Comparison of ENCODE assay signal across 8 cellular contexts in genomic region chr3:138180375-138181029, GRCh38. TPM values are rescaled to one million over a fixed set of nuclear protein-coding genes. Genes with fewer than 3 reads are reported as not detected.
A peak's percentile ranks its signal among the peaks of the same experiment; 100 is the strongest.
DNase-seq lines count a peak whose midpoint lies in the region; ATAC-seq and TF ChIP-seq lines count a peak whose summit lies in the region.

No MANE protein-coding gene starts in this region.

- TF ChIP-seq EP300 in SK-N-SH (IDR thresholded peaks at IDR 0.05; ENCODE audit: borderline replicate concordance in 1 of 2, low read depth in 1 of 2, low read length in 1 of 2): no peak

- H3K9me3 ChIP-seq in HAP-1: no peaks in the 10 kb centered on the region
- no peaks in the 10 kb centered on the region for H3K9me3 ChIP-seq in SK-N-SH
- H3K9me3 ChIP-seq in ascending aorta: no peaks in the 10 kb centered on the region

- no peaks in the 10 kb centered on the region for H3K79me2 ChIP-seq in SK-N-SH (ENCODE audit: insufficient read depth)

- WGBS in SK-N-SH (ENCODE audit: low lambda C conversion rate): 12% methylated on average over 2 of the region's 2 CpGs

- TF ChIP-seq RAD21 in SK-N-SH (IDR thresholded peaks at IDR 0.05; ENCODE audit: low read length): peak; percentile 82

- H3K9me2 ChIP-seq in SK-N-SH: no peaks in the 10 kb centered on the region

- no peaks in the 10 kb centered on the region for H3K36me3 ChIP-seq in HAP-1 (replicated peaks)
- no peaks in the 10 kb centered on the region for H3K36me3 ChIP-seq in SK-N-SH (replicated peaks in 1 of 2; ENCODE audit: control insufficient read depth in 1 of 2, insufficient read depth in 2 of 2, low read length in 1 of 2)
- no peaks in the 10 kb centered on the region for H3K36me3 ChIP-seq in ascending aorta

- ATAC-seq in activated CD8-positive, alpha-beta memory T cell treated with anti-CD3 and anti-CD28 coated beads, Interleukin-2, amount 10 ng/mL, durations not matched to agents 7 days and 5 days: peak; percentile 87
- peak; percentile 84 for ATAC-seq in effector memory CD8-positive, alpha-beta T cell (replicated peaks)

- no peak overlapping the region for H3K4me3 Mint-ChIP-seq in activated CD8-positive, alpha-beta memory T cell treated with anti-CD3 and anti-CD28 coated beads, Interleukin-2, amount 10 ng/mL, durations not matched to agents 7 days and 5 days
- H3K4me3 Mint-ChIP-seq in effector memory CD8-positive, alpha-beta T cell: no peak overlapping the region
- H3K4me3 Mint-ChIP-seq in nephron: no peak overlapping the region

- no peaks in the 10 kb centered on the region for H3K9me3 Mint-ChIP-seq in activated CD8-positive, alpha-beta memory T cell treated with anti-CD3 and anti-CD28 coated beads, Interleukin-2, amount 10 ng/mL, durations not matched to agents 7 days and 5 days (ENCODE audit: low read depth)
- no peaks in the 10 kb centered on the region for H3K9me3 Mint-ChIP-seq in effector memory CD8-positive, alpha-beta T cell
- no peaks in the 10 kb centered on the region for H3K9me3 Mint-ChIP-seq in nephron

- CTCF ChIA-PET in activated CD8-positive, alpha-beta memory T cell treated with anti-CD3 and anti-CD28 coated beads, Interleukin-2, amount 10 ng/mL, durations not matched to agents 7 days and 5 days (lab: Charles Lee): interaction anchor here (1.1 to 1.3 kb wide), 7 partner anchors 13 to 735 kb away, joined by 3 to 5 read pairs (median 4); partner anchors contain the start of genes MRAS and NME9
- CTCF ChIA-PET in SK-N-SH (lab: Yijun Ruan, JAX): interaction anchor here (1.1 to 1.6 kb wide), 4 partner anchors 20 to 412 kb away, joined by 3 to 6 read pairs (median 4); partner anchors contain the start of gene MRAS

- H3K4me1 Mint-ChIP-seq in activated CD8-positive, alpha-beta memory T cell treated with anti-CD3 and anti-CD28 coated beads, Interleukin-2, amount 10 ng/mL, durations not matched to agents 7 days and 5 days: peaks cover 3% of the 10 kb centered on the region
- H3K4me1 Mint-ChIP-seq in effector memory CD8-positive, alpha-beta T cell (ENCODE audit: low read depth in 2 of 2): no peaks in the 10 kb centered on the region
- no peaks in the 10 kb centered on the region for H3K4me1 Mint-ChIP-seq in nephron

- POLR2A ChIA-PET in SK-N-SH (lab: Yijun Ruan, JAX): no interaction called here

- H2AFZ ChIP-seq in SK-N-SH (ENCODE audit: low read depth): no peak overlapping the region

- DNase-seq in activated CD8-positive, alpha-beta memory T cell treated with anti-CD3 and anti-CD28 coated beads, Interleukin-2, amount 10 ng/mL, durations not matched to agents 7 days and 5 days: peak; percentile 55
- no peak for DNase-seq in activated CD8-positive, alpha-beta memory T cell treated with anti-CD3 and anti-CD28 coated beads, Interleukin-2, amount 50 U/mL, for 48 hours
- DNase-seq in HAP-1 (ENCODE audit: low spot score in 2 of 2) (peak; percentile 35 to 49), NCI-H1092 treated with DMSO at 0.1 percent for 48 hours (lab: John Stamatoyannopoulos, UW) (peak; percentile 56), SK-N-SH (peak; percentile 30), ascending aorta (ENCODE audit: low spot score in 2 of 2) (no peak)
- peak; percentile 15 to 29 (median 15) for DNase-seq in effector memory CD8-positive, alpha-beta T cell

- H3K4me1 ChIP-seq in HAP-1 (no peaks in the 10 kb centered on the region), SK-N-SH (ENCODE audit: control insufficient read depth in 1 of 2, insufficient read depth in 2 of 2, low read depth in 1 of 2, low read length in 1 of 2) (no peaks in the 10 kb centered on the region), ascending aorta (no peaks in the 10 kb centered on the region)

- H3K27me3 Mint-ChIP-seq in activated CD8-positive, alpha-beta memory T cell treated with anti-CD3 and anti-CD28 coated beads, Interleukin-2, amount 10 ng/mL, durations not matched to agents 7 days and 5 days: peaks cover 20% of the 10 kb centered on the region
- peaks cover 21 to 34% of the 10 kb centered on the region in 2 donors for H3K27me3 Mint-ChIP-seq in effector memory CD8-positive, alpha-beta T cell
- H3K27me3 Mint-ChIP-seq in nephron (ENCODE audit: low read depth): peaks cover 17% of the 10 kb centered on the region

- no peak overlapping the region for H3K4me3 ChIP-seq in HAP-1
- H3K4me3 ChIP-seq in SK-N-SH (ENCODE audit: low read depth in 2 of 2, low read length in 1 of 2): no peak overlapping the region
- no peak overlapping the region for H3K4me3 ChIP-seq in ascending aorta

- intact Hi-C loops in ascending aorta (cut with DNase I): loop anchor here (10.0 kb wide), 2 partner anchors 654 to 744 kb away; partner anchors contain the start of gene PIK3CB

- peak; percentile 62 for TF ChIP-seq CTCF in SK-N-SH (IDR thresholded peaks at IDR 0.05)
- peak; percentile 34 to 49 (median 36) for TF ChIP-seq CTCF in nephron (IDR thresholded peaks at IDR 0.05; ENCODE audit: unreplicated experiment in 3 of 3)
- peak in 1 of 3 experiments; percentile 28 for TF ChIP-seq CTCF in ascending aorta (IDR thresholded peaks at IDR 0.05)

- peaks cover 10% of the 10 kb centered on the region for H3K27me3 ChIP-seq in HAP-1 (ENCODE audit: low read depth)
- no peaks in the 10 kb centered on the region for H3K27me3 ChIP-seq in SK-N-SH (ENCODE audit: insufficient read depth)
- H3K27me3 ChIP-seq in ascending aorta: no peaks in the 10 kb centered on the region

- in situ Hi-C loops in HAP-1 (cut with MboI; ENCODE audit: low sequenced_read_pairs): no loop called here

- H3K27ac Mint-ChIP-seq in activated CD8-positive, alpha-beta memory T cell treated with anti-CD3 and anti-CD28 coated beads, Interleukin-2, amount 10 ng/mL, durations not matched to agents 7 days and 5 days: no peak overlapping the region
- H3K27ac Mint-ChIP-seq in effector memory CD8-positive, alpha-beta T cell: no peak overlapping the region
- no peak overlapping the region for H3K27ac Mint-ChIP-seq in nephron

- no peak overlapping the region for H3K9ac ChIP-seq in SK-N-SH

- no peak overlapping the region for H3K27ac ChIP-seq in SK-N-SH (ENCODE audit: low read depth in 2 of 2, low read length in 1 of 2)
- H3K27ac ChIP-seq in ascending aorta: no peak overlapping the region

- no peaks in the 10 kb centered on the region for H4K20me1 ChIP-seq in SK-N-SH (ENCODE audit: insufficient read depth)

- peaks cover 10% of the 10 kb centered on the region for H3F3A ChIP-seq in SK-N-SH (replicated peaks; ENCODE audit: insufficient read depth)

- no peaks in the 10 kb centered on the region for H3K36me3 Mint-ChIP-seq in activated CD8-positive, alpha-beta memory T cell treated with anti-CD3 and anti-CD28 coated beads, Interleukin-2, amount 10 ng/mL, durations not matched to agents 7 days and 5 days
- peaks cover 3% of the 10 kb centered on the region for H3K36me3 Mint-ChIP-seq in effector memory CD8-positive, alpha-beta T cell (ENCODE audit: insufficient read depth)
- no peaks in the 10 kb centered on the region for H3K36me3 Mint-ChIP-seq in nephron (ENCODE audit: low read depth)

- no peak overlapping the region for H3K4me2 ChIP-seq in SK-N-SH

TF ChIP-seq in SK-N-SH, 30 proteins besides CTCF, POLR2A, EP300 and RAD21:
- peak; percentile 56 for TF ChIP-seq SMC3 (IDR thresholded peaks at IDR 0.05; ENCODE audit: low read depth, low read length)
- TF ChIP-seq SIN3A (IDR thresholded peaks at IDR 0.05; ENCODE audit: borderline replicate concordance, low read depth, low read length): no peak

RNA-seq across cellular contexts. Expression of gene DBR1, which starts 5.8 kb away (rescaled TPM):
- 10 to 100 TPM; 22.0 to 23.0 TPM for total RNA-seq in activated CD8-positive, alpha-beta memory T cell treated with anti-CD3 and anti-CD28 coated beads, Interleukin-2, amount 10 ng/mL, durations not matched to agents 7 days and 5 days
- 9.2 and 10.1 TPM in 2 replicates for polyA plus RNA-seq in SK-N-SH (2012; rRNA removed)
- 12.1 and 12.4 TPM in 2 replicates for polyA plus RNA-seq in SK-N-SH (2012; cell fraction: cytosol; rRNA removed)
- 5.8 and 8.5 TPM in 2 replicates for polyA plus RNA-seq in SK-N-SH (2012; cell fraction: nucleus; rRNA removed)
- total RNA-seq in ascending aorta: 2.0 TPM

RNA-seq across cellular contexts. Expression of gene ARMC8, which starts 6.6 kb away (rescaled TPM):
- total RNA-seq in activated CD8-positive, alpha-beta memory T cell treated with anti-CD3 and anti-CD28 coated beads, Interleukin-2, amount 10 ng/mL, durations not matched to agents 7 days and 5 days: 10 to 100 TPM; 48.4 to 54.3 TPM
- 35.5 and 39.2 TPM in 2 replicates for polyA plus RNA-seq in SK-N-SH (2012; rRNA removed)
- polyA plus RNA-seq in SK-N-SH (2012; cell fraction: cytosol; rRNA removed): 33.6 and 35.7 TPM in 2 replicates
- polyA plus RNA-seq in SK-N-SH (2012; cell fraction: nucleus; rRNA removed): 43.9 and 57.2 TPM in 2 replicates
- 23.4 TPM for total RNA-seq in ascending aorta

RNA-seq across cellular contexts. Expression of gene A4GNT, which starts 48.3 kb away (rescaled TPM):
- total RNA-seq in activated CD8-positive, alpha-beta memory T cell treated with anti-CD3 and anti-CD28 coated beads, Interleukin-2, amount 10 ng/mL, durations not matched to agents 7 days and 5 days: not detected
- not detected in 2 replicates for polyA plus RNA-seq in SK-N-SH (2012; rRNA removed)
- not detected in 2 replicates for polyA plus RNA-seq in SK-N-SH (2012; cell fraction: cytosol; rRNA removed)
- not detected in 2 replicates for polyA plus RNA-seq in SK-N-SH (2012; cell fraction: nucleus; rRNA removed)
- not detected for total RNA-seq in ascending aorta

Comparison
In these comparisons a context has a peak if more than half of its experiments do, and no peak if none do; other contexts are left out.
1. DNase-seq: peak in activated CD8-positive, alpha-beta memory T cell treated with anti-CD3 and anti-CD28 coated beads, Interleukin-2, amount 10 ng/mL, durations not matched to agents 7 days and 5 days (single experiment), HAP-1 (2 of 2), NCI-H1092 treated with DMSO at 0.1 percent for 48 hours (single experiment), SK-N-SH (single experiment) and effector memory CD8-positive, alpha-beta T cell (3 of 3); none in activated CD8-positive, alpha-beta memory T cell treated with anti-CD3 and anti-CD28 coated beads, Interleukin-2, amount 50 U/mL, for 48 hours (single experiment) and ascending aorta (0 of 2).